ENCODE assay signal across 23 cellular contexts in the genomic region with DNA sequence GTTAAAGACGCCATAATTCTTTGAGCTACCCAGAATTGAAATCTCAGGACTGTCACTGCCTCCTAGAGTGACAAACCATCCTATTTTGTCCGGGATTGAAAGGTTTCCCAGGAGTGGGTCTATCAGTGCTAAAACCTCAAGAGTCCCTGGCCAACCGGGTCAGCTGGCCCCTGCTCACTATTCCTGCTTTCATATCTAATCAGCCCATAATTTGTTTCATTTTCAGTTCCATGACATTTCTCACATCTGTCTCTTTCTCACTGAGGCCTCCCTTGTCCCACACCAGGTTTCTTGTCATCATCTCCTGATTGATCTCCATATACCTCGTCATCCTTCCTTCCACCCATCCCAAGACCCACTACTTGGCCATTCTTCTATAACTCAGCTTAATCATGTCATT.
A peak's percentile ranks its signal among the peaks of the same experiment; 100 is the strongest.
DNase-seq lines count a peak whose midpoint lies in the region; ATAC-seq and TF ChIP-seq lines count a peak whose summit lies in the region.
"Had no signal": no experiment of that assay in that cellular context is flagged by ENCODE, and none has a peak within 500 bp of the region (broad histone marks: within the 10 kb centered on the region; RNA-seq: fewer than 3 reads in every experiment).

No MANE protein-coding gene starts in this region.

- H3K4me3 ChIP-seq in neural progenitor cell: no peak overlapping the region
- H3K4me3 ChIP-seq: BLaER1, Peyer's patch had no signal

- no peaks in the 10 kb centered on the region for H3K9me3 ChIP-seq in neural progenitor cell (ENCODE audit: low read depth)
- H3K9me3 ChIP-seq: BLaER1, Caco-2, Peyer's patch had no signal

- H3K36me3 Mint-ChIP-seq in neural progenitor cell: no peaks in the 10 kb centered on the region
- H3K36me3 Mint-ChIP-seq: CD4-positive, alpha-beta memory T cell; IgD-negative memory B cell; T-cell had no signal

- H3K9ac ChIP-seq in neural progenitor cell: no peak overlapping the region
- H3K9ac ChIP-seq: BLaER1 had no signal

- ATAC-seq in GM18870 (IDR thresholded peaks at IDR 0.05; ENCODE audit: unreplicated experiment) (peak; percentile 84), GM21447 (IDR thresholded peaks at IDR 0.05; ENCODE audit: unreplicated experiment) (peak; percentile 70), HG03159 (IDR thresholded peaks at IDR 0.05; ENCODE audit: unreplicated experiment) (peak; percentile 56), GM18907 (IDR thresholded peaks at IDR 0.05; ENCODE audit: unreplicated experiment) (no peak)
- ATAC-seq: SK-N-SH treated with all-trans-retinoic acid at 6 μM for 48 hours, T-cell had no signal

- no peaks in the 10 kb centered on the region for H3K27me3 Mint-ChIP-seq in neural progenitor cell (ENCODE audit: insufficient read depth, low read depth)
- H3K27me3 Mint-ChIP-seq: CD4-positive, alpha-beta memory T cell; T-cell had no signal

- H3K27ac Mint-ChIP-seq in neural progenitor cell: no peak overlapping the region
- H3K27ac Mint-ChIP-seq: CD4-positive, alpha-beta memory T cell; IgD-negative memory B cell; T-cell; T-helper 2 cell treated with Interferon-gamma antibody and Interleukin-4, amounts not matched to agents 5 μg/mL and 100 μg/mL, for 36 hours had no signal

- H3F3A ChIP-seq in neural progenitor cell (ENCODE audit: low read depth): no peaks in the 10 kb centered on the region

- H3K79me2 ChIP-seq in neural progenitor cell (ENCODE audit: low read depth): no peaks in the 10 kb centered on the region

- H2AFZ ChIP-seq in neural progenitor cell (replicated peaks): peak overlapping the region; percentile 42

- no peaks in the 10 kb centered on the region for H4K20me1 ChIP-seq in neural progenitor cell (ENCODE audit: low read depth)
- H4K20me1 ChIP-seq: BLaER1 had no signal

- H3K4me3 Mint-ChIP-seq in neural progenitor cell: no peak overlapping the region
- H3K4me3 Mint-ChIP-seq: CD4-positive, alpha-beta memory T cell; IgD-negative memory B cell; T-cell; T-helper 2 cell treated with Interferon-gamma antibody and Interleukin-4, amounts not matched to agents 5 μg/mL and 100 μg/mL, for 36 hours had no signal

- H3K4me1 Mint-ChIP-seq in neural progenitor cell: peaks cover 4% of the 10 kb centered on the region
- H3K4me1 Mint-ChIP-seq: CD4-positive, alpha-beta memory T cell; IgD-negative memory B cell; T-cell had no signal

- H3K27me3 ChIP-seq in neural progenitor cell: no peaks in the 10 kb centered on the region
- H3K27me3 ChIP-seq: BLaER1, Peyer's patch had no signal

- H3K27ac ChIP-seq in neural progenitor cell: no peak overlapping the region
- H3K27ac ChIP-seq: BLaER1, Peyer's patch had no signal

- TF ChIP-seq CTCF in neural progenitor cell (IDR thresholded peaks at IDR 0.05): no peak

- H3K9me3 Mint-ChIP-seq in neural progenitor cell: no peaks in the 10 kb centered on the region
- H3K9me3 Mint-ChIP-seq: IgD-negative memory B cell; T-cell; T-helper 2 cell treated with Interferon-gamma antibody and Interleukin-4, amounts not matched to agents 5 μg/mL and 100 μg/mL, for 36 hours had no signal

- no peak for DNase-seq in neural progenitor cell (ENCODE audit: low spot score)
- DNase-seq in cerebellum (ENCODE audit: low spot score): no peak
- DNase-seq in kidney glomerular epithelial cell (lab: John Stamatoyannopoulos, UW): no peak
- DNase-seq: Caco-2; CD4-positive, alpha-beta memory T cell; DMS153; MV-4-11; NCI-H1694; NCI-H2081; NCI-H2171; NCI-H345; NCI-H524; NCI-H774; Peyer's patch; T-cell had no signal

- H3K4me2 ChIP-seq in neural progenitor cell: no peak overlapping the region
- H3K4me2 ChIP-seq: BLaER1 had no signal

- H3K36me3 ChIP-seq in neural progenitor cell: no peaks in the 10 kb centered on the region
- H3K36me3 ChIP-seq: BLaER1, Peyer's patch had no signal

- H3K4me1 ChIP-seq in neural progenitor cell: peaks cover 8% of the 10 kb centered on the region
- H3K4me1 ChIP-seq: BLaER1, Peyer's patch had no signal
